Comparison of ENCODE assay signal across 22 cellular contexts in genomic region chr20:9492067-9492466, GRCh38. TPM values are rescaled to one million over a fixed set of nuclear protein-coding genes. Genes with fewer than 3 reads are reported as not detected.
"Had no signal": no experiment of that assay in that cellular context is flagged by ENCODE, and none has a peak within 500 bp of the region (broad histone marks: within the 10 kb centered on the region; RNA-seq: fewer than 3 reads in every experiment).

No MANE protein-coding gene starts in this region.

- H3K4me3 Mint-ChIP-seq: activated CD4-positive, alpha-beta T cell treated with anti-CD3 and anti-CD28 coated beads, Interleukin-2, amount 10 ng/mL, durations not matched to agents 7 days and 5 days; activated CD8-positive, alpha-beta T cell treated with anti-CD3 and anti-CD28 coated beads, Interleukin-2, amount 10 ng/mL, durations not matched to agents 7 days and 5 days; activated naive CD4-positive, alpha-beta T cell treated with anti-CD3 and anti-CD28 coated beads, Interleukin-2, amount 10 ng/mL, durations not matched to agents 7 days and 5 days; activated naive CD8-positive, alpha-beta T cell treated with anti-CD3 and anti-CD28 coated beads, Interleukin-2, amount 50 U/mL, for 24 hours; activated T-cell treated with anti-CD3 and anti-CD28 coated beads, Interleukin-2, amount 50 U/mL, for 24 hours; naive thymus-derived CD8-positive, alpha-beta T cell; stimulated activated memory B cell treated with anti-CD40 and anti-IgM and Interleukin-4, amounts not matched to agents 10 μg/mL and 1 μg/mL and 100 μg/mL, for 72 hours had no signal

- H3K27me3 Mint-ChIP-seq: activated CD4-positive, alpha-beta T cell treated with anti-CD3 and anti-CD28 coated beads, Interleukin-2, amount 10 ng/mL, durations not matched to agents 7 days and 5 days; activated naive CD4-positive, alpha-beta T cell treated with anti-CD3 and anti-CD28 coated beads, Interleukin-2, amount 10 ng/mL, durations not matched to agents 7 days and 5 days; activated naive CD8-positive, alpha-beta T cell treated with anti-CD3 and anti-CD28 coated beads, Interleukin-2, amount 50 U/mL, for 24 hours; activated T-cell treated with anti-CD3 and anti-CD28 coated beads, Interleukin-2, amount 50 U/mL, for 24 hours; stimulated activated memory B cell treated with anti-CD40 and anti-IgM and Interleukin-4, amounts not matched to agents 10 μg/mL and 1 μg/mL and 100 μg/mL, for 72 hours had no signal

- ATAC-seq: activated CD8-positive, alpha-beta T cell treated with anti-CD3 and anti-CD28 coated beads, Interleukin-2, amount 10 ng/mL, durations not matched to agents 7 days and 5 days; activated naive CD8-positive, alpha-beta T cell treated with anti-CD3 and anti-CD28 coated beads, Interleukin-2, amount 50 U/mL, for 24 hours; left cardiac atrium; naive thymus-derived CD8-positive, alpha-beta T cell; right lobe of liver; stimulated activated memory B cell treated with anti-CD40 and anti-IgM and Interleukin-4, amounts not matched to agents 10 μg/mL and 1 μg/mL and 100 μg/mL, for 72 hours; upper lobe of right lung had no signal

- H3K4me1 Mint-ChIP-seq: activated CD4-positive, alpha-beta T cell treated with anti-CD3 and anti-CD28 coated beads, Interleukin-2, amount 10 ng/mL, durations not matched to agents 7 days and 5 days; activated naive CD4-positive, alpha-beta T cell treated with anti-CD3 and anti-CD28 coated beads, Interleukin-2, amount 10 ng/mL, durations not matched to agents 7 days and 5 days; activated naive CD8-positive, alpha-beta T cell treated with anti-CD3 and anti-CD28 coated beads, Interleukin-2, amount 50 U/mL, for 24 hours; naive thymus-derived CD8-positive, alpha-beta T cell; stimulated activated memory B cell treated with anti-CD40 and anti-IgM and Interleukin-4, amounts not matched to agents 10 μg/mL and 1 μg/mL and 100 μg/mL, for 72 hours had no signal

- H3K27me3 ChIP-seq: brain microvascular endothelial cell, colonic mucosa, upper lobe of right lung had no signal

- H3K4me1 ChIP-seq: colonic mucosa, parathyroid adenoma, right lobe of liver had no signal

- H3K36me3 ChIP-seq: brain microvascular endothelial cell, colonic mucosa, right lobe of liver, thoracic aorta, upper lobe of right lung had no signal

- H3K79me2 ChIP-seq: parathyroid adenoma had no signal

- H3K27ac Mint-ChIP-seq: activated CD4-positive, alpha-beta T cell treated with anti-CD3 and anti-CD28 coated beads, Interleukin-2, amount 10 ng/mL, durations not matched to agents 7 days and 5 days; activated CD8-positive, alpha-beta T cell treated with anti-CD3 and anti-CD28 coated beads, Interleukin-2, amount 10 ng/mL, durations not matched to agents 7 days and 5 days; activated naive CD4-positive, alpha-beta T cell treated with anti-CD3 and anti-CD28 coated beads, Interleukin-2, amount 10 ng/mL, durations not matched to agents 7 days and 5 days; activated naive CD8-positive, alpha-beta T cell treated with anti-CD3 and anti-CD28 coated beads, Interleukin-2, amount 50 U/mL, for 24 hours; activated T-cell treated with anti-CD3 and anti-CD28 coated beads, Interleukin-2, amount 50 U/mL, for 24 hours; naive thymus-derived CD8-positive, alpha-beta T cell; stimulated activated memory B cell treated with anti-CD40 and anti-IgM and Interleukin-4, amounts not matched to agents 10 μg/mL and 1 μg/mL and 100 μg/mL, for 72 hours had no signal

- H2AFZ ChIP-seq: parathyroid adenoma had no signal

- H3K9ac ChIP-seq: parathyroid adenoma had no signal

- H3K4me3 ChIP-seq: colonic mucosa, right lobe of liver, upper lobe of right lung had no signal

- H3K27ac ChIP-seq: brain microvascular endothelial cell, colonic mucosa, parathyroid adenoma, right lobe of liver, thoracic aorta, upper lobe of right lung had no signal

- DNase-seq: activated CD4-positive, alpha-beta T cell treated with anti-CD3 and anti-CD28 coated beads, Interleukin-2, amount 10 ng/mL, durations not matched to agents 7 days and 5 days; activated CD8-positive, alpha-beta T cell treated with anti-CD3 and anti-CD28 coated beads, Interleukin-2, amount 10 ng/mL, durations not matched to agents 7 days and 5 days; activated naive CD4-positive, alpha-beta T cell treated with anti-CD3 and anti-CD28 coated beads, Interleukin-2, amount 10 ng/mL, durations not matched to agents 7 days and 5 days; activated naive CD8-positive, alpha-beta T cell treated with anti-CD3 and anti-CD28 coated beads, Interleukin-2, amount 50 U/mL, for 24 hours; activated T-cell treated with anti-CD3 and anti-CD28 coated beads, Interleukin-2, amount 50 U/mL, for 24 hours; aorta; brain microvascular endothelial cell; central memory CD4-positive, alpha-beta T cell; colonic mucosa; erythroblast; left cardiac atrium; mesendoderm; naive thymus-derived CD8-positive, alpha-beta T cell; right lobe of liver; stimulated activated CD4-positive, alpha-beta T cell treated with anti-CD3 and anti-CD28 coated beads, Interleukin-4, amount 100 ng/mL, for 24 hours; T1000; upper lobe of right lung had no signal

- H3K9me3 ChIP-seq: colonic mucosa, right lobe of liver, thoracic aorta, upper lobe of right lung had no signal

- H3K36me3 Mint-ChIP-seq: activated naive CD4-positive, alpha-beta T cell treated with anti-CD3 and anti-CD28 coated beads, Interleukin-2, amount 10 ng/mL, durations not matched to agents 7 days and 5 days; stimulated activated memory B cell treated with anti-CD40 and anti-IgM and Interleukin-4, amounts not matched to agents 10 μg/mL and 1 μg/mL and 100 μg/mL, for 72 hours had no signal

RNA-seq across cellular contexts. Expression of gene LAMP5, which starts 22.3 kb away (rescaled TPM):
- total RNA-seq: activated CD4-positive, alpha-beta T cell treated with anti-CD3 and anti-CD28 coated beads, Interleukin-2, amount 10 ng/mL, durations not matched to agents 7 days and 5 days; activated CD8-positive, alpha-beta T cell treated with anti-CD3 and anti-CD28 coated beads, Interleukin-2, amount 10 ng/mL, durations not matched to agents 7 days and 5 days; fibroblast of villous mesenchyme; left cardiac atrium; naive thymus-derived CD8-positive, alpha-beta T cell; T-helper 1 cell treated with Interleukin-12 subunit alpha and Interleukin-12 subunit beta and Interleukin-4 antibody, amounts not matched to agents 30 ng/mL and 1 ng/mL, for 36 hours; thoracic aorta had no signal
- polyA plus RNA-seq: naive thymus-derived CD8-positive, alpha-beta T cell had no signal
